In the genomic region with DNA sequence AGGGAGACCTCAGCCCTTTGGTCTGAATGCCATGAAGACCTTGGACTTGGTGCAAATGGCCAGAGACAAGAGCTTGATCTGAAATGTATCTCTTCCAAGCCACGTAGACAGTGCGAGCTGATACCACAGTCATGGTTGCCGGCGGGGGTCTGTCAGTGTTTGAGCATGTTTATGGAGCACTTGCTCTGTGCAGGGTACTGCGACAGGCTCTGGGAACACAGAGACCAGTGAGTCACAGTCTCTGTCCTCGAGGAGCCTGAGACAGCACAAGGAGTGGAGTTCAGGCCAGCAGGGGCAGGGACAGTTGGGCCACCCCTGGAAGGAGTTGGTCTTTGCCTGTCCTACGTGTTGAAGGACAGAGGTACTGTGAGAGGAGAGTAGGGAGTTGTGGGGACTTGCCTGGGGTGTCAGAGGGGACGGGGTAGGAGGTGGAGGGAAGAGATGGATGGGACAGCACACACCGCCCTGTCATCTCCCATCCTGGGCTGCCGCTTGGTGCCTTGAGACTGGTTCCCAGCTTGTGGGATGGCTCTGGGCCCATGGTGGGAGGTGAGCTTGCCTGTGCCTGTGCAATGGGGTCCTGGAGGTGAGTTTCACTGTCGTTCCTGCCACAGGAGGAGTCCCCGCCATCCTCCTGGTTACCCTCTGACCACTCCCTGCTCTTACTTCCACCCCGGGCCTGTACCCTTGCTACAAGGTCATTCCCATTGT, we compare ENCODE assay signal across 1 cellular context.
TF ChIP-seq lines count a peak whose summit lies in the region.

No MANE protein-coding gene starts in this region.

TF ChIP-seq in K562, 482 proteins besides CTCF, POLR2A, EP300 and RAD21:
- no peak for TF ChIP-seq BHLHE40 (IDR thresholded peaks at IDR 0.05; ENCODE audit: low read length)
- TF ChIP-seq, protein P1, sequence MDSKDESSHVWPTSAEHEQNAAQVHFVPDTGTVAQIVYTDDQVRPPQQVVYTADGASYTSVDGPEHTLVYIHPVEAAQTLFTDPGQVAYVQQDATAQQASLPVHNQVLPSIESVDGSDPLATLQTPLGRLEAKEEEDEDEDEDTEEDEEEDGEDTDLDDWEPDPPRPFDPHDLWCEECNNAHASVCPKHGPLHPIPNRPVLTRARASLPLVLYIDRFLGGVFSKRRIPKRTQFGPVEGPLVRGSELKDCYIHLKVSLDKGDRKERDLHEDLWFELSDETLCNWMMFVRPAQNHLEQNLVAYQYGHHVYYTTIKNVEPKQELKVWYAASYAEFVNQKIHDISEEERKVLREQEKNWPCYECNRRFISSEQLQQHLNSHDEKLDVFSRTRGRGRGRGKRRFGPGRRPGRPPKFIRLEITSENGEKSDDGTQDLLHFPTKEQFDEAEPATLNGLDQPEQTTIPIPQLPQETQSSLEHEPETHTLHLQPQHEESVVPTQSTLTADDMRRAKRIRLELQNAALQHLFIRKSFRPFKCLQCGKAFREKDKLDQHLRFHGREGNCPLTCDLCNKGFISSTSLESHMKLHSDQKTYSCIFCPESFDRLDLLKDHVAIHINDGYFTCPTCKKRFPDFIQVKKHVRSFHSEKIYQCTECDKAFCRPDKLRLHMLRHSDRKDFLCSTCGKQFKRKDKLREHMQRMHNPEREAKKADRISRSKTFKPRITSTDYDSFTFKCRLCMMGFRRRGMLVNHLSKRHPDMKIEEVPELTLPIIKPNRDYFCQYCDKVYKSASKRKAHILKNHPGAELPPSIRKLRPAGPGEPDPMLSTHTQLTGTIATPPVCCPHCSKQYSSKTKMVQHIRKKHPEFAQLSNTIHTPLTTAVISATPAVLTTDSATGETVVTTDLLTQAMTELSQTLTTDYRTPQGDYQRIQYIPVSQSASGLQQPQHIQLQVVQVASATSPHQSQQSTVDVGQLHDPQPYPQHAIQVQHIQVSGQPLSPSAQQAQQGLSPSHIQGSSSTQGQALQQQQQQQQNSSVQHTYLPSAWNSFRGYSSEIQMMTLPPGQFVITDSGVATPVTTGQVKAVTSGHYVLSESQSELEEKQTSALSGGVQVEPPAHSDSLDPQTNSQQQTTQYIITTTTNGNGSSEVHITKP (IDR thresholded peaks at IDR 0.05; ENCODE audit: partially characterized antibody) = peak; percentile 87
- TF ChIP-seq ZNF134 (CRISPR knock-in tag; conservative IDR thresholded peaks at IDR 0.05) = no peak
- TF ChIP-seq, protein P2, sequence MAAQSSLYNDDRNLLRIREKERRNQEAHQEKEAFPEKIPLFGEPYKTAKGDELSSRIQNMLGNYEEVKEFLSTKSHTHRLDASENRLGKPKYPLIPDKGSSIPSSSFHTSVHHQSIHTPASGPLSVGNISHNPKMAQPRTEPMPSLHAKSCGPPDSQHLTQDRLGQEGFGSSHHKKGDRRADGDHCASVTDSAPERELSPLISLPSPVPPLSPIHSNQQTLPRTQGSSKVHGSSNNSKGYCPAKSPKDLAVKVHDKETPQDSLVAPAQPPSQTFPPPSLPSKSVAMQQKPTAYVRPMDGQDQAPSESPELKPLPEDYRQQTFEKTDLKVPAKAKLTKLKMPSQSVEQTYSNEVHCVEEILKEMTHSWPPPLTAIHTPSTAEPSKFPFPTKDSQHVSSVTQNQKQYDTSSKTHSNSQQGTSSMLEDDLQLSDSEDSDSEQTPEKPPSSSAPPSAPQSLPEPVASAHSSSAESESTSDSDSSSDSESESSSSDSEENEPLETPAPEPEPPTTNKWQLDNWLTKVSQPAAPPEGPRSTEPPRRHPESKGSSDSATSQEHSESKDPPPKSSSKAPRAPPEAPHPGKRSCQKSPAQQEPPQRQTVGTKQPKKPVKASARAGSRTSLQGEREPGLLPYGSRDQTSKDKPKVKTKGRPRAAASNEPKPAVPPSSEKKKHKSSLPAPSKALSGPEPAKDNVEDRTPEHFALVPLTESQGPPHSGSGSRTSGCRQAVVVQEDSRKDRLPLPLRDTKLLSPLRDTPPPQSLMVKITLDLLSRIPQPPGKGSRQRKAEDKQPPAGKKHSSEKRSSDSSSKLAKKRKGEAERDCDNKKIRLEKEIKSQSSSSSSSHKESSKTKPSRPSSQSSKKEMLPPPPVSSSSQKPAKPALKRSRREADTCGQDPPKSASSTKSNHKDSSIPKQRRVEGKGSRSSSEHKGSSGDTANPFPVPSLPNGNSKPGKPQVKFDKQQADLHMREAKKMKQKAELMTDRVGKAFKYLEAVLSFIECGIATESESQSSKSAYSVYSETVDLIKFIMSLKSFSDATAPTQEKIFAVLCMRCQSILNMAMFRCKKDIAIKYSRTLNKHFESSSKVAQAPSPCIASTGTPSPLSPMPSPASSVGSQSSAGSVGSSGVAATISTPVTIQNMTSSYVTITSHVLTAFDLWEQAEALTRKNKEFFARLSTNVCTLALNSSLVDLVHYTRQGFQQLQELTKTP (IDR thresholded peaks at IDR 0.05; ENCODE audit: low read depth in 1 of 2, partially characterized antibody in 2 of 2) = no peak
- no peak for TF ChIP-seq C11orf30 (IDR thresholded peaks at IDR 0.05; ENCODE audit: low read depth)
- no peak for TF ChIP-seq CBFA2T3 (IDR thresholded peaks at IDR 0.05)
